In genomic region chr14:45970589-45970988, GRCh38 we compare ENCODE assay signal across 20 cellular contexts.
"Had no signal": no experiment of that assay in that cellular context is flagged by ENCODE, and none has a peak within 500 bp of the region (broad histone marks: within the 10 kb centered on the region; RNA-seq: fewer than 3 reads in every experiment).

No MANE protein-coding gene starts in this region.

- DNase-seq: effector CD4-positive, alpha-beta T cell; endodermal cell; heart right ventricle; hypothalamus; kidney glomerular epithelial cell; mammary epithelial cell; naive thymus-derived CD4-positive, alpha-beta T cell; nephron progenitor cell; psoas muscle; spleen; stimulated activated CD4-positive, alpha-beta T cell treated with anti-CD3 and anti-CD28 coated beads, Interleukin-15, amount 100 ng/mL, for 24 hours; stimulated activated CD4-positive, alpha-beta T cell treated with anti-CD3 and anti-CD28 coated beads, Interleukin-1b, Interleukin-23, amount 100 ng/mL, for 48 hours; stimulated activated CD4-positive, alpha-beta T cell treated with anti-CD3 and anti-CD28 coated beads, Interleukin-4, amount 100 ng/mL, for 24 hours; testis; upper lobe of right lung had no signal

- H3K9me3 ChIP-seq: psoas muscle, testis, tibial nerve, upper lobe of right lung, vagina had no signal

- H3K4me1 ChIP-seq: heart right ventricle, psoas muscle, spleen, testis, tibial nerve, upper lobe of right lung, vagina had no signal

- ATAC-seq: heart right ventricle; left lobe of liver; naive thymus-derived CD4-positive, alpha-beta T cell; psoas muscle; sciatic nerve; stimulated activated memory B cell treated with anti-CD40 and anti-IgM and Interleukin-4, amounts not matched to agents 10 μg/mL and 1 μg/mL and 100 μg/mL, for 72 hours; upper lobe of right lung had no signal

- H3K36me3 ChIP-seq: heart right ventricle, spleen, tibial nerve, upper lobe of right lung, vagina had no signal

- H3K27me3 ChIP-seq: heart right ventricle, spleen, testis, tibial nerve, upper lobe of right lung, vagina had no signal

- H3K4me3 ChIP-seq: heart right ventricle, psoas muscle, spleen, testis, tibial nerve, upper lobe of right lung, vagina had no signal

- H3K27ac ChIP-seq: heart right ventricle, psoas muscle, spleen, testis, tibial nerve, upper lobe of right lung, vagina had no signal
